8 cellular contexts compared by ENCODE assay signal in the genomic region with DNA sequence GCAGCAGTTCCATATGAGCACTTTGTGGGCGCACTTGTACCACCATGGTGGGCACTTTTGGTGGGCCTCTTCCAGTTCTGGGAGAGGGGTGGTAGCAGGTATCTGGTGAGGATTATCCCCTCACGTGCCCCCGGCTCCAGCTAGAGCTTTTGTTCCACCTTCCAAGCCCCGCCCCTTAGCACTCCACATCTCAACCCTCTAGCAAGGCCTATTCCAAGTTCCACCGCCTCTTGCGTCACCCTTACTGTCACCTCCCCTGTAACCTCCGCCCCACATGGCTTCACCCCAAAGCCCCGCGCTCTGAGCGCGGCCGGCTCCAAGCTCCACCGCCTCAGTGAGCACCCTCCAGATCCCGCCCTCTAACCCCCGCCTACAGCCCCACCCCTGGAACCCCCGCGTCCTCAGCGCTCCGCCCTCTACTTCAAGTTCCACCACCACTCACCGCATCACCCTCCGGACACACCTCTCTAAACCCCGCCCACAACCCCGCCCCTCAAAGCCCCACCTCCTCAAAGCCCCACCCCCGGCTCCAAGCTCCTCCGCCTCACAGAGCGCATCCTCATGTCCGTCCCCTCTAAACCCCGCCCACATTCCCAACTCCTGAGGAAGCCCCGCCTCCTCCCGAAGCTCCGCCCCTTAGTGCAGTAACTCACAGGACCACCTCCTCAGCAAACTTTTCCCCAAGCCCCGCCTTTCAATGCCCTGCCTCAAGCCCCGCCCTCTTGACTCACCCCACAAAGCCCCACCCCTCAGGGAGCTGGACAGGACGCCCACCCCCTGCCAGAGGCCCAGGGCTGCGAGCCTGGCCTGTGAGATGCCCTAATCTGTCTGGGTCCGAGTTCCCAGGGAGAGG. TPM values are rescaled to one million over a fixed set of nuclear protein-coding genes. Genes with fewer than 3 reads are reported as not detected.
A peak's percentile ranks its signal among the peaks of the same experiment; 100 is the strongest.
DNase-seq lines count a peak whose midpoint lies in the region; TF ChIP-seq lines count a peak whose summit lies in the region.

No MANE protein-coding gene starts in this region.

- peaks cover 9% of the 10 kb centered on the region for H3K4me1 Mint-ChIP-seq in activated CD4-positive, alpha-beta T cell treated with anti-CD3 and anti-CD28 coated beads, Interleukin-2, amount 10 ng/mL, durations not matched to agents 7 days and 5 days
- H3K4me1 Mint-ChIP-seq in neural crest cell: peaks cover 17% of the 10 kb centered on the region

- no peak overlapping the region for H3K4me3 Mint-ChIP-seq in activated CD4-positive, alpha-beta T cell treated with anti-CD3 and anti-CD28 coated beads, Interleukin-2, amount 10 ng/mL, durations not matched to agents 7 days and 5 days
- H3K4me3 Mint-ChIP-seq in neural crest cell: peak overlapping the region; percentile 44

- DNase-seq in ELF-1 (ENCODE audit: low read depth, low spot score) (peak; percentile 98), MV-4-11 (lab: John Stamatoyannopoulos, UW) (peak; percentile 82), fibroblast of mammary gland (ENCODE audit: low read depth) (peak; percentile 78), neural crest cell (ENCODE audit: low read depth, low spot score) (peak; percentile 81), HPDE6-E6E7 (ENCODE audit: extremely low spot score) (no peak), NCI-H2227 (lab: John Stamatoyannopoulos, UW; ENCODE audit: unreplicated experiment) (no peak), NCI-H345 (lab: John Stamatoyannopoulos, UW) (no peak)
- peak; percentile 31 for DNase-seq in activated CD4-positive, alpha-beta T cell treated with anti-CD3 and anti-CD28 coated beads, Interleukin-2, amount 10 ng/mL, durations not matched to agents 7 days and 5 days

- H3K4me3 ChIP-seq in fibroblast of mammary gland (ENCODE audit: control insufficient read depth, low read depth, low read length): peak overlapping the region; percentile 1

- peaks cover 2% of the 10 kb centered on the region for H3K27me3 Mint-ChIP-seq in activated CD4-positive, alpha-beta T cell treated with anti-CD3 and anti-CD28 coated beads, Interleukin-2, amount 10 ng/mL, durations not matched to agents 7 days and 5 days
- peaks cover 2% of the 10 kb centered on the region for H3K27me3 Mint-ChIP-seq in neural crest cell (ENCODE audit: low read depth)

- POLR2A ChIA-PET in activated CD4-positive, alpha-beta T cell treated with anti-CD3 and anti-CD28 coated beads, Interleukin-2, amount 10 ng/mL, durations not matched to agents 7 days and 5 days (lab: Charles Lee): interaction anchor here (0.5 kb wide), 1 partner anchor 14 kb away, joined by 3 read pairs; no protein-coding TSS in a partner anchor

- TF ChIP-seq CTCF in fibroblast of mammary gland (conservative IDR thresholded peaks at IDR 0.05; ENCODE audit: control insufficient read depth, insufficient read depth, low read depth, low read length) (no peak), neural crest cell (conservative IDR thresholded peaks at IDR 0.05) (no peak)

- H3K9me3 Mint-ChIP-seq in activated CD4-positive, alpha-beta T cell treated with anti-CD3 and anti-CD28 coated beads, Interleukin-2, amount 10 ng/mL, durations not matched to agents 7 days and 5 days: no peaks in the 10 kb centered on the region
- H3K9me3 Mint-ChIP-seq in neural crest cell: no peaks in the 10 kb centered on the region

- CTCF ChIA-PET in activated CD4-positive, alpha-beta T cell treated with anti-CD3 and anti-CD28 coated beads, Interleukin-2, amount 10 ng/mL, durations not matched to agents 7 days and 5 days (lab: Charles Lee): interaction anchor here (0.6 to 2.1 kb wide), 8 partner anchors 9 to 67 kb away, joined by 3 to 8 read pairs (median 4); no protein-coding TSS in a partner anchor

- H3K36me3 Mint-ChIP-seq in activated CD4-positive, alpha-beta T cell treated with anti-CD3 and anti-CD28 coated beads, Interleukin-2, amount 10 ng/mL, durations not matched to agents 7 days and 5 days (ENCODE audit: low read depth): no peaks in the 10 kb centered on the region
- no peaks in the 10 kb centered on the region for H3K36me3 Mint-ChIP-seq in neural crest cell (ENCODE audit: low read depth)

- H3K27ac Mint-ChIP-seq in activated CD4-positive, alpha-beta T cell treated with anti-CD3 and anti-CD28 coated beads, Interleukin-2, amount 10 ng/mL, durations not matched to agents 7 days and 5 days: no peak overlapping the region
- peak overlapping the region; percentile 6 for H3K27ac Mint-ChIP-seq in neural crest cell (ENCODE audit: unreplicated experiment)

RNA-seq across cellular contexts. Expression of a gene that starts 11.1 kb away (rescaled TPM):
- under 1 TPM; 0.04 to 0.17 TPM for total RNA-seq in activated CD4-positive, alpha-beta T cell treated with anti-CD3 and anti-CD28 coated beads, Interleukin-2, amount 10 ng/mL, durations not matched to agents 7 days and 5 days
- total RNA-seq in neural crest cell: 1.6 and 1.9 TPM in 2 replicates

RNA-seq across cellular contexts. Expression of a gene that starts 29.4 kb away (rescaled TPM):
- 10 to 100 TPM; 34.6 to 39.9 TPM for total RNA-seq in activated CD4-positive, alpha-beta T cell treated with anti-CD3 and anti-CD28 coated beads, Interleukin-2, amount 10 ng/mL, durations not matched to agents 7 days and 5 days
- total RNA-seq in neural crest cell: 0.86 and 1.0 TPM in 2 replicates

RNA-seq across cellular contexts. Expression of a gene that starts 36.6 kb away (rescaled TPM):
- total RNA-seq in activated CD4-positive, alpha-beta T cell treated with anti-CD3 and anti-CD28 coated beads, Interleukin-2, amount 10 ng/mL, durations not matched to agents 7 days and 5 days: 1 to 10 TPM; 3.8 TPM
- 0.82 and 1.4 TPM in 2 replicates for total RNA-seq in neural crest cell

RNA-seq across cellular contexts. Expression of a gene that starts 42.9 kb away (rescaled TPM):
- total RNA-seq in activated CD4-positive, alpha-beta T cell treated with anti-CD3 and anti-CD28 coated beads, Interleukin-2, amount 10 ng/mL, durations not matched to agents 7 days and 5 days: not detected
- not detected in 2 replicates for total RNA-seq in neural crest cell

RNA-seq across cellular contexts. Expression of a gene that starts 50.5 kb away (rescaled TPM):
- total RNA-seq in activated CD4-positive, alpha-beta T cell treated with anti-CD3 and anti-CD28 coated beads, Interleukin-2, amount 10 ng/mL, durations not matched to agents 7 days and 5 days: not detected
- total RNA-seq in neural crest cell: not detected in 2 replicates

Comparison
In these comparisons a context has a peak if more than half of its experiments do, and no peak if none do; other contexts are left out.
1. DNase-seq: peak in ELF-1 (single experiment), MV-4-11 (single experiment), activated CD4-positive, alpha-beta T cell treated with anti-CD3 and anti-CD28 coated beads, Interleukin-2, amount 10 ng/mL, durations not matched to agents 7 days and 5 days (single experiment), fibroblast of mammary gland (single experiment) and neural crest cell (single experiment); none in HPDE6-E6E7 (single experiment), NCI-H2227 (single experiment) and NCI-H345 (single experiment).
2. RNA of a gene that starts 29.4 kb away (total RNA-seq): 34.6 to 39.9 TPM in activated CD4-positive, alpha-beta T cell treated with anti-CD3 and anti-CD28 coated beads, Interleukin-2, amount 10 ng/mL, durations not matched to agents 7 days and 5 days; 0.86 to 1.0 TPM in neural crest cell; every median in the first group is over 10 times any median in the second.